Comparison of ENCODE assay signal across 12 cellular contexts in genomic region chr2:38723173-38723572, GRCh38.
A peak's percentile ranks its signal among the peaks of the same experiment; 100 is the strongest.
DNase-seq lines count a peak whose midpoint lies in the region; ATAC-seq, FAIRE-seq and TF ChIP-seq lines count a peak whose summit lies in the region.
"Had no signal": no experiment of that assay in that cellular context is flagged by ENCODE, and none has a peak within 500 bp of the region (broad histone marks: within the 10 kb centered on the region; RNA-seq: fewer than 3 reads in every experiment).

No MANE protein-coding gene starts in this region.

- ATAC-seq in HG03103 (IDR thresholded peaks at IDR 0.05; ENCODE audit: low read depth, unreplicated experiment) = peak; percentile 43
- peak; percentile 41 for ATAC-seq in activated naive CD8-positive, alpha-beta T cell treated with anti-CD3 and anti-CD28 coated beads, Interleukin-2, amount 50 U/mL, for 24 hours

- DNase-seq in GM10248 (ENCODE audit: extremely low spot score) (peak; percentile 44), GM19239 (ENCODE audit: insufficient read length, low spot score) (no peak), NCI-H82 (lab: John Stamatoyannopoulos, UW) (no peak), inferior parietal cortex (ENCODE audit: extremely low spot score) (no peak), kidney glomerular epithelial cell (lab: John Stamatoyannopoulos, UW) (no peak)
- DNase-seq in activated naive CD8-positive, alpha-beta T cell treated with anti-CD3 and anti-CD28 coated beads, Interleukin-2, amount 50 U/mL, for 24 hours = no peak
- DNase-seq in effector CD8-positive, alpha-beta T cell (lab: John Stamatoyannopoulos, UW) = no peak
- DNase-seq: dermis blood vessel endothelial cell, NCI-H2107, posterior cingulate gyrus, stomach had no signal

- peak overlapping the region; percentile 96 for H3K27ac Mint-ChIP-seq in activated naive CD8-positive, alpha-beta T cell treated with anti-CD3 and anti-CD28 coated beads, Interleukin-2, amount 50 U/mL, for 24 hours

- peak; percentile 68 for FAIRE-seq in GM19239 (lab: Jason Lieb, UNC)

- CTCF ChIA-PET in GM10248 (lab: Yijun Ruan, JAX) = interaction anchor here (0.8 to 23.6 kb wide), 13 partner anchors 9 to 258 kb away, joined by 3 to 333 read pairs (median 4); partner anchors contain the start of gene HNRNPLL

- peak overlapping the region; percentile 70 for H3K4me3 Mint-ChIP-seq in activated naive CD8-positive, alpha-beta T cell treated with anti-CD3 and anti-CD28 coated beads, Interleukin-2, amount 50 U/mL, for 24 hours

- H3K9me3 Mint-ChIP-seq in activated naive CD8-positive, alpha-beta T cell treated with anti-CD3 and anti-CD28 coated beads, Interleukin-2, amount 50 U/mL, for 24 hours = peaks cover 4% of the 10 kb centered on the region

- no peak for TF ChIP-seq CTCF in GM10248 (IDR thresholded peaks at IDR 0.05; ENCODE audit: control extremely low read depth, extremely low read depth, low read depth, missing control alignments)

- POLR2A ChIA-PET in GM10248 (lab: Yijun Ruan, JAX) = interaction anchor here (0.6 to 2.8 kb wide), 2 partner anchors 12 to 28 kb away, joined by 3 to 15 read pairs; partner anchors contain the start of gene SRSF7

- H3K27me3 Mint-ChIP-seq in activated naive CD8-positive, alpha-beta T cell treated with anti-CD3 and anti-CD28 coated beads, Interleukin-2, amount 50 U/mL, for 24 hours = no peaks in the 10 kb centered on the region

- H3K36me3 Mint-ChIP-seq in activated naive CD8-positive, alpha-beta T cell treated with anti-CD3 and anti-CD28 coated beads, Interleukin-2, amount 50 U/mL, for 24 hours (ENCODE audit: low read depth) = peaks cover 25% of the 10 kb centered on the region

- peaks cover 65% of the 10 kb centered on the region for H3K4me1 Mint-ChIP-seq in activated naive CD8-positive, alpha-beta T cell treated with anti-CD3 and anti-CD28 coated beads, Interleukin-2, amount 50 U/mL, for 24 hours
